Comparison of ENCODE assay signal across 15 cellular contexts in the genomic region with DNA sequence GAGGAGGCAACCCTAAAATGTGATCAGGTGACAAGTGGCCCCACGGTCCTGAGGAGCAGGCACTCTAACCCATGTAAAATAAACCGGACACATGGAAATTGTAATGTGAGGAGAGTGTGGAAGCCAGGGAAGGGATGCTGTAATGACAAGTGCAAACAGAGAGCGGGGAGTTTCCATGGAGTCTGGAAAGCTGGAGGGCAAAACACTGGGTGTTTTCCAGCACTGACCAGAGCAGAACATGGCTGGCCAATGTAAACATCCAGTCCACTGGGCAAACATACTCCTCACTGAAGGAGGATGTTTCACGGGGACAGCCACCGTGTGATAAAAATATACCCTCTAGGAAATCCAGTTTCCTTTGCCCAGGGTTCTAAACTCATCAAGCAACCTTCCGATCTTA.
A peak's percentile ranks its signal among the peaks of the same experiment; 100 is the strongest.
DNase-seq lines count a peak whose midpoint lies in the region; ATAC-seq and TF ChIP-seq lines count a peak whose summit lies in the region.
"Had no signal": no experiment of that assay in that cellular context is flagged by ENCODE, and none has a peak within 500 bp of the region (broad histone marks: within the 10 kb centered on the region; RNA-seq: fewer than 3 reads in every experiment).

No MANE protein-coding gene starts in this region.

- no peak overlapping the region for H3K27ac ChIP-seq in left lung
- H3K27ac ChIP-seq: cardiac muscle cell, tibial artery had no signal

- H3K9me3 ChIP-seq in adipocyte (ENCODE audit: control insufficient read depth, low read length) (no peaks in the 10 kb centered on the region), left lung (no peaks in the 10 kb centered on the region)
- H3K9me3 ChIP-seq: tibial artery had no signal

- peak; percentile 90 for DNase-seq in DMS153 (lab: John Stamatoyannopoulos, UW)
- peak; percentile 99 for DNase-seq in NCI-H2029 (lab: John Stamatoyannopoulos, UW)
- DNase-seq in adipocyte (ENCODE audit: low read depth), result peak; percentile 64
- peak in 1 of 2 donors; percentile 48 for DNase-seq in left lung
- DNase-seq in effector memory CD8-positive, alpha-beta T cell, result no peak
- no peak for DNase-seq in pons (ENCODE audit: low spot score)
- DNase-seq: activated CD8-positive, alpha-beta memory T cell treated with anti-CD3 and anti-CD28 coated beads, Interleukin-2, amount 50 U/mL, for 4 hours; hypothalamus; natural killer cell; NCI-H1105; stimulated activated CD4-positive, alpha-beta T cell treated with anti-CD3 and anti-CD28 coated beads, Interleukin-4, amount 100 ng/mL, for 4 hours; tibial artery had no signal

- H3K27me3 ChIP-seq in adipocyte (replicated peaks; ENCODE audit: control insufficient read depth, insufficient read depth, low read length), result no peaks in the 10 kb centered on the region
- H3K27me3 ChIP-seq in left lung, result no peaks in the 10 kb centered on the region
- H3K27me3 ChIP-seq: cardiac muscle cell, tibial artery had no signal

- H3K9me3 Mint-ChIP-seq in effector memory CD8-positive, alpha-beta T cell, result no peaks in the 10 kb centered on the region
- H3K9me3 Mint-ChIP-seq: natural killer cell had no signal

- H3K4me1 ChIP-seq in adipocyte (ENCODE audit: control insufficient read depth, insufficient read depth, low read length) (peaks cover 2% of the 10 kb centered on the region), left lung (peaks cover 0 to 5% of the 10 kb centered on the region in 2 donors)

- H3K27ac Mint-ChIP-seq in effector memory CD8-positive, alpha-beta T cell, result no peak overlapping the region
- H3K27ac Mint-ChIP-seq: natural killer cell had no signal

- intact Hi-C loops in left lung (cut with DNase I), result no loop called here

- H3K36me3 Mint-ChIP-seq in effector memory CD8-positive, alpha-beta T cell (ENCODE audit: insufficient read depth), result peaks cover 3% of the 10 kb centered on the region
- H3K36me3 Mint-ChIP-seq: natural killer cell had no signal

- H3K4me3 Mint-ChIP-seq in effector memory CD8-positive, alpha-beta T cell, result no peak overlapping the region
- H3K4me3 Mint-ChIP-seq: natural killer cell had no signal

- TF ChIP-seq CTCF in left lung (IDR thresholded peaks at IDR 0.05), result no peak

- H3K9ac ChIP-seq in adipocyte (ENCODE audit: low read length), result no peak overlapping the region

- H3K36me3 ChIP-seq in adipocyte (ENCODE audit: control insufficient read depth, insufficient read depth, low read length, severe bottlenecking) (no peaks in the 10 kb centered on the region), left lung (no peaks in the 10 kb centered on the region)
- H3K36me3 ChIP-seq: cardiac muscle cell, tibial artery had no signal

- H3K4me1 Mint-ChIP-seq in effector memory CD8-positive, alpha-beta T cell (ENCODE audit: low read depth in 2 of 2), result peaks cover 15 to 17% of the 10 kb centered on the region in 2 donors

- ATAC-seq in left lung, result peak; percentile 93
- no peak for ATAC-seq in GM18517 (IDR thresholded peaks at IDR 0.05; ENCODE audit: unreplicated experiment)
- no peak for ATAC-seq in effector memory CD8-positive, alpha-beta T cell (replicated peaks)
- ATAC-seq in HG02588 (IDR thresholded peaks at IDR 0.05; ENCODE audit: unreplicated experiment), result no peak
- ATAC-seq: natural killer cell had no signal

- peaks cover 0 to 6% of the 10 kb centered on the region in 2 donors for H3K27me3 Mint-ChIP-seq in effector memory CD8-positive, alpha-beta T cell

- no peak overlapping the region for H3K4me3 ChIP-seq in adipocyte (ENCODE audit: low read length)
- H3K4me3 ChIP-seq in left lung, result no peak overlapping the region
- H3K4me3 ChIP-seq: cardiac muscle cell, tibial artery had no signal

Comparison
In these comparisons a context has a peak if more than half of its experiments do, and no peak if none do; other contexts are left out.
1. DNase-seq: peak in DMS153 (single experiment), NCI-H2029 (single experiment) and adipocyte (single experiment); none in effector memory CD8-positive, alpha-beta T cell (0 of 3) and pons (single experiment).